1 cellular context compared by ENCODE assay signal in genomic region chr11:120172054-120172881, GRCh38.
TF ChIP-seq lines count a peak whose summit lies in the region.

No MANE protein-coding gene starts in this region.

TF ChIP-seq in K562, 482 proteins besides CTCF, POLR2A, EP300 and RAD21 (continued from another document and continues in another):
- TF ChIP-seq ZBTB34 (CRISPR knock-in tag; IDR thresholded peaks at IDR 0.05) (no peak), NCOA4 (IDR thresholded peaks at IDR 0.05; ENCODE audit: partially characterized antibody) (no peak), CBX2 (IDR thresholded peaks at IDR 0.05; ENCODE audit: insufficient read depth, low read length, poor library complexity, severe bottlenecking) (no peak), BCOR (IDR thresholded peaks at IDR 0.05) (peak; percentile 53; the same call in 1 of the 2 replicates), MTA3 (IDR thresholded peaks at IDR 0.05; ENCODE audit: borderline replicate concordance) (no peak), ZNF785 (CRISPR knock-in tag; IDR thresholded peaks at IDR 0.05) (no peak), ADNP (tag; IDR thresholded peaks at IDR 0.05) (no peak), U2AF1 (optimal IDR thresholded peaks at IDR 0.05; ENCODE audit: low read depth, low read length) (no peak), E4F1 (CRISPR knock-in tag; IDR thresholded peaks at IDR 0.05; ENCODE audit: borderline replicate concordance) (no peak), ASH1L (IDR thresholded peaks at IDR 0.05; ENCODE audit: borderline replicate concordance, low read depth, partially characterized antibody) (no peak), ELF2 (CRISPR knock-in tag; IDR thresholded peaks at IDR 0.05) (no peak), ZBTB49 (CRISPR knock-in tag; IDR thresholded peaks at IDR 0.05; ENCODE audit: borderline replicate concordance) (no peak), KLF13 (tag; IDR thresholded peaks at IDR 0.05; ENCODE audit: borderline replicate concordance, low read depth) (no peak), ZNF165 (CRISPR knock-in tag; IDR thresholded peaks at IDR 0.05; ENCODE audit: borderline replicate concordance) (peak; percentile 89), KLF16 (IDR thresholded peaks at IDR 0.05) (0 out of 2 replicates have a peak, but pooled peaks have one; percentile 10), SAP30 (IDR thresholded peaks at IDR 0.05; ENCODE audit: borderline replicate concordance, insufficient read depth, low read depth, low read length, poor library complexity, severe bottlenecking) (no peak), TRIM28 (IDR thresholded peaks at IDR 0.05) (no peak), STAG1 (CRISPR knock-in tag; IDR thresholded peaks at IDR 0.05; ENCODE audit: borderline replicate concordance) (peak; percentile 52; the same call in 1 of the 2 replicates), NRF1 (conservative IDR thresholded peaks at IDR 0.05 in 1 of 2, IDR thresholded peaks at IDR 0.05 in 1 of 2) (no peak), CBFA2T3 (IDR thresholded peaks at IDR 0.05) (no peak), CCAR2 (IDR thresholded peaks at IDR 0.05; ENCODE audit: low read depth, low read length) (no peak), HIVEP1 (CRISPR knock-in tag; IDR thresholded peaks at IDR 0.05) (no peak), YY1 (IDR thresholded peaks at IDR 0.05; ENCODE audit: borderline replicate concordance in 1 of 3, control insufficient read depth in 1 of 3, extremely low read depth in 1 of 3, insufficient read depth in 3 of 3, insufficient read length in 1 of 3, insufficient replicate concordance in 2 of 3, low read depth in 1 of 3, low read length in 2 of 3) (no peak), KDM1A (IDR thresholded peaks at IDR 0.05) (peak; percentile 39 to 44; a peak in 2 of 4 replicates), TEAD2 (tag; IDR thresholded peaks at IDR 0.05) (no peak), RCOR1 (IDR thresholded peaks at IDR 0.05; ENCODE audit: borderline replicate concordance in 1 of 2, low read depth in 2 of 2, low read length in 2 of 2) (0 out of 4 replicates have a peak, but pooled peaks of 1 of the 2 experiments have one; percentile 15), ZKSCAN1 (IDR thresholded peaks at IDR 0.05; ENCODE audit: low read depth, low read length) (peak; percentile 87), ZNF717 (CRISPR knock-in tag; IDR thresholded peaks at IDR 0.05) (no peak), SMARCA5 (IDR thresholded peaks at IDR 0.05) (no peak), HBP1 (CRISPR knock-in tag; IDR thresholded peaks at IDR 0.05) (no peak), ZNF217 (CRISPR knock-in tag; IDR thresholded peaks at IDR 0.05) (no peak), PRPF4 (IDR thresholded peaks at IDR 0.05; ENCODE audit: insufficient read depth, low read depth, low read length, poor library complexity, severe bottlenecking) (no peak), ZNF398 (CRISPR knock-in tag; IDR thresholded peaks at IDR 0.05) (no peak), L3MBTL2 (IDR thresholded peaks at IDR 0.05) (no peak), NFIC (IDR thresholded peaks at IDR 0.05) (no peak), CBFA2T2 (conservative IDR thresholded peaks at IDR 0.05) (no peak), ZBTB2 (IDR thresholded peaks at IDR 0.05) (no peak)
- TF ChIP-seq, protein P1, sequence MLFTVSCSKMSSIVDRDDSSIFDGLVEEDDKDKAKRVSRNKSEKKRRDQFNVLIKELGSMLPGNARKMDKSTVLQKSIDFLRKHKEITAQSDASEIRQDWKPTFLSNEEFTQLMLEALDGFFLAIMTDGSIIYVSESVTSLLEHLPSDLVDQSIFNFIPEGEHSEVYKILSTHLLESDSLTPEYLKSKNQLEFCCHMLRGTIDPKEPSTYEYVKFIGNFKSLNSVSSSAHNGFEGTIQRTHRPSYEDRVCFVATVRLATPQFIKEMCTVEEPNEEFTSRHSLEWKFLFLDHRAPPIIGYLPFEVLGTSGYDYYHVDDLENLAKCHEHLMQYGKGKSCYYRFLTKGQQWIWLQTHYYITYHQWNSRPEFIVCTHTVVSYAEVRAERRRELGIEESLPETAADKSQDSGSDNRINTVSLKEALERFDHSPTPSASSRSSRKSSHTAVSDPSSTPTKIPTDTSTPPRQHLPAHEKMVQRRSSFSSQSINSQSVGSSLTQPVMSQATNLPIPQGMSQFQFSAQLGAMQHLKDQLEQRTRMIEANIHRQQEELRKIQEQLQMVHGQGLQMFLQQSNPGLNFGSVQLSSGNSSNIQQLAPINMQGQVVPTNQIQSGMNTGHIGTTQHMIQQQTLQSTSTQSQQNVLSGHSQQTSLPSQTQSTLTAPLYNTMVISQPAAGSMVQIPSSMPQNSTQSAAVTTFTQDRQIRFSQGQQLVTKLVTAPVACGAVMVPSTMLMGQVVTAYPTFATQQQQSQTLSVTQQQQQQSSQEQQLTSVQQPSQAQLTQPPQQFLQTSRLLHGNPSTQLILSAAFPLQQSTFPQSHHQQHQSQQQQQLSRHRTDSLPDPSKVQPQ (CRISPR knock-in tag; IDR thresholded peaks at IDR 0.05; ENCODE audit: borderline replicate concordance): no peak
- TF ChIP-seq, protein P2, sequence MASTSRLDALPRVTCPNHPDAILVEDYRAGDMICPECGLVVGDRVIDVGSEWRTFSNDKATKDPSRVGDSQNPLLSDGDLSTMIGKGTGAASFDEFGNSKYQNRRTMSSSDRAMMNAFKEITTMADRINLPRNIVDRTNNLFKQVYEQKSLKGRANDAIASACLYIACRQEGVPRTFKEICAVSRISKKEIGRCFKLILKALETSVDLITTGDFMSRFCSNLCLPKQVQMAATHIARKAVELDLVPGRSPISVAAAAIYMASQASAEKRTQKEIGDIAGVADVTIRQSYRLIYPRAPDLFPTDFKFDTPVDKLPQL (IDR thresholded peaks at IDR 0.05; ENCODE audit: extremely low read depth, insufficient read length): no peak
- TF ChIP-seq, protein P3, sequence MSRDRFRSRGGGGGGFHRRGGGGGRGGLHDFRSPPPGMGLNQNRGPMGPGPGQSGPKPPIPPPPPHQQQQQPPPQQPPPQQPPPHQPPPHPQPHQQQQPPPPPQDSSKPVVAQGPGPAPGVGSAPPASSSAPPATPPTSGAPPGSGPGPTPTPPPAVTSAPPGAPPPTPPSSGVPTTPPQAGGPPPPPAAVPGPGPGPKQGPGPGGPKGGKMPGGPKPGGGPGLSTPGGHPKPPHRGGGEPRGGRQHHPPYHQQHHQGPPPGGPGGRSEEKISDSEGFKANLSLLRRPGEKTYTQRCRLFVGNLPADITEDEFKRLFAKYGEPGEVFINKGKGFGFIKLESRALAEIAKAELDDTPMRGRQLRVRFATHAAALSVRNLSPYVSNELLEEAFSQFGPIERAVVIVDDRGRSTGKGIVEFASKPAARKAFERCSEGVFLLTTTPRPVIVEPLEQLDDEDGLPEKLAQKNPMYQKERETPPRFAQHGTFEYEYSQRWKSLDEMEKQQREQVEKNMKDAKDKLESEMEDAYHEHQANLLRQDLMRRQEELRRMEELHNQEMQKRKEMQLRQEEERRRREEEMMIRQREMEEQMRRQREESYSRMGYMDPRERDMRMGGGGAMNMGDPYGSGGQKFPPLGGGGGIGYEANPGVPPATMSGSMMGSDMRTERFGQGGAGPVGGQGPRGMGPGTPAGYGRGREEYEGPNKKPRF (IDR thresholded peaks at IDR 0.05; ENCODE audit: low read depth, low read length): no peak
